31 cellular contexts compared by ENCODE assay signal in the genomic region with DNA sequence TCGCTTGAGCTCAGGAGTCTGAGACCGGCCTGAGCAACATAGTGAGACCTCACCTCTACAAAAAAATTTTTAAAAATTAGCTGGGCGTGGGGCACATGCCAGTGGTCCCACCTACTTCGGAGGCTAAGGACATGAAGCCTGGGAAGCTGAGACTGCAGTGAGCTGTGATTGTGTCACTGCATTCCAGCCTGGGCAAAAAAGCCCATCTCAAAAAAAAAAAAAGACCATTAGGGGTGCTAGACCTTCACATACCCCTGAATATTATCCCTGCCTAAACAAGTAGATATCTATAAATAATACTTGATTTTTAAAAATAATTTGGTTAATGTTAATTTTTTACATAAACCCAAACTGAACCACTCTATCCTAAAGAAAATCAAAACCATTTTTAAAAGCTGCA.
"Had no signal": no experiment of that assay in that cellular context is flagged by ENCODE, and none has a peak within 500 bp of the region (broad histone marks: within the 10 kb centered on the region; RNA-seq: fewer than 3 reads in every experiment).

No MANE protein-coding gene starts in this region.

- DNase-seq: activated CD4-positive, alpha-beta memory T cell treated with anti-CD3 and anti-CD28 coated beads, Interleukin-2, amount 10 ng/mL, durations not matched to agents 7 days and 5 days; activated CD4-positive, alpha-beta T cell treated with anti-CD3 and anti-CD28 coated beads for 1 hour; activated CD4-positive, alpha-beta T cell treated with anti-CD3 and anti-CD28 coated beads for 36 hours; activated CD4-positive, alpha-beta T cell treated with anti-CD3 and anti-CD28 coated beads for 48 hours; activated CD4-positive, alpha-beta T cell treated with anti-CD3 and anti-CD28 coated beads, Interleukin-2, amount 10 ng/mL, durations not matched to agents 7 days and 5 days; activated CD4-positive, alpha-beta T cell treated with anti-CD3 and anti-CD28 coated beads, Interleukin-2, amount 50 U/mL, for 48 hours; activated CD4-positive, CD25-positive, alpha-beta regulatory T cell; activated CD8-positive, alpha-beta memory T cell treated with anti-CD3 and anti-CD28 coated beads for 24 hours; activated CD8-positive, alpha-beta memory T cell treated with anti-CD3 and anti-CD28 coated beads, Interleukin-2, amount 10 ng/mL, durations not matched to agents 7 days and 5 days; activated CD8-positive, alpha-beta memory T cell treated with anti-CD3 and anti-CD28 coated beads, Interleukin-2, amount 50 U/mL, for 48 hours; activated CD8-positive, alpha-beta T cell treated with anti-CD3 and anti-CD28 coated beads, Interleukin-2, amount 10 ng/mL, durations not matched to agents 7 days and 5 days; activated effector memory CD4-positive, alpha-beta T cell treated with Interleukin-2 at 50 U/mL for 16 hours; activated gamma-delta T cell; activated naive CD4-positive, alpha-beta T cell treated with anti-CD3 and anti-CD28 coated beads, Interleukin-2, amount 10 ng/mL, durations not matched to agents 7 days and 5 days; activated naive CD4-positive, alpha-beta T cell treated with Interleukin-2 at 50 U/mL for 16 hours; activated naive CD8-positive, alpha-beta T cell treated with anti-CD3 and anti-CD28 coated beads, Interleukin-2, amount 10 ng/mL, durations not matched to agents 7 days and 5 days; activated naive CD8-positive, alpha-beta T cell treated with anti-CD3 and anti-CD28 coated beads, Interleukin-2, amount 50 U/mL, for 24 hours; activated T-cell treated with anti-CD3 and anti-CD28 coated beads, Interleukin-2, amount 50 U/mL, for 24 hours; activated T-cell treated with anti-CD3 and anti-CD28 coated beads, Interleukin-2, amount 50 U/mL, for 48 hours; amygdala; anterior cingulate cortex; central memory CD4-positive, alpha-beta T cell; SW 1271; T-helper 1 cell; T-helper 2 cell; T-helper 9 cell; WERI-Rb-1 had no signal

- H3K9me3 ChIP-seq: ascending aorta had no signal

- H3K4me1 ChIP-seq: ascending aorta had no signal

- FAIRE-seq: bronchial epithelial cell had no signal

- H3K4me3 ChIP-seq: ascending aorta had no signal

- ATAC-seq: activated CD4-positive, alpha-beta T cell treated with anti-CD3 and anti-CD28 coated beads for 36 hours; activated CD4-positive, CD25-positive, alpha-beta regulatory T cell treated with anti-CD3 and anti-CD28 coated beads, Interleukin-2, amount 50 U/mL, for 24 hours; activated CD8-positive, alpha-beta memory T cell treated with anti-CD3 and anti-CD28 coated beads, Interleukin-2, amount 10 ng/mL, durations not matched to agents 7 days and 5 days; activated CD8-positive, alpha-beta T cell treated with anti-CD3 and anti-CD28 coated beads, Interleukin-2, amount 10 ng/mL, durations not matched to agents 7 days and 5 days; activated naive CD8-positive, alpha-beta T cell treated with anti-CD3 and anti-CD28 coated beads, Interleukin-2, amount 50 U/mL, for 24 hours; WTC11 had no signal

- H3K27ac ChIP-seq: ascending aorta, WERI-Rb-1 had no signal

- H3K27me3 ChIP-seq: ascending aorta had no signal
